ENCODE assay signal across 9 cellular contexts in genomic region chr6:148538251-148539190, GRCh38.
DNase-seq lines count a peak whose midpoint lies in the region; TF ChIP-seq lines count a peak whose summit lies in the region.
"Had no signal": no experiment of that assay in that cellular context is flagged by ENCODE, and none has a peak within 500 bp of the region (broad histone marks: within the 10 kb centered on the region; RNA-seq: fewer than 3 reads in every experiment).

No MANE protein-coding gene starts in this region.

- no peaks in the 10 kb centered on the region for H3K79me1 ChIP-seq in mesendoderm (ENCODE audit: low read length)

- peak overlapping the region; percentile 3 for H3K18ac ChIP-seq in mesendoderm (ENCODE audit: low read length)

- H3K9me2 ChIP-seq in Loucy (replicated peaks; ENCODE audit: low read depth, low read length): no peaks in the 10 kb centered on the region

- no peak overlapping the region for H3K4ac ChIP-seq in mesendoderm (ENCODE audit: low read depth, low read length)

- peak overlapping the region; percentile 7 for H2BK120ac ChIP-seq in mesendoderm (ENCODE audit: low read depth, low read length)

- H3K36me3 ChIP-seq in Loucy (ENCODE audit: insufficient read depth, low read length) (no peaks in the 10 kb centered on the region), mesendoderm (ENCODE audit: control insufficient read depth, insufficient read depth, low read length) (peaks cover 5% of the 10 kb centered on the region), thyroid gland (peaks cover 89 to 98% of the 10 kb centered on the region in 2 donors)

- intact Hi-C loops in dendritic cell treated with granulocyte-macrophage colony-stimulating factor and Interleukin-4, amounts not matched to agents 40 ng/mL and 50 ng/mL, for 4 days (cut with micrococcal nuclease): no loop called here
- intact Hi-C loops in thyroid gland (cut with DNase I): no loop called here

- WGBS in mesendoderm (ENCODE audit: extremely low coverage, insufficient coverage, low lambda C conversion rate): no CpG with 5 or more reads among the region's 13 CpGs
- 71 to 76% methylated on average over 13 of the region's 13 CpGs for WGBS in thyroid gland, 2 donors

- no peak overlapping the region for H3K27ac Mint-ChIP-seq in dendritic cell treated with granulocyte-macrophage colony-stimulating factor and Interleukin-4, amounts not matched to agents 40 ng/mL and 50 ng/mL, for 4 days

- peaks cover 6% of the 10 kb centered on the region for H3K4me1 Mint-ChIP-seq in dendritic cell treated with granulocyte-macrophage colony-stimulating factor and Interleukin-4, amounts not matched to agents 40 ng/mL and 50 ng/mL, for 4 days (ENCODE audit: low read depth)

- H3K4me3 Mint-ChIP-seq in dendritic cell treated with granulocyte-macrophage colony-stimulating factor and Interleukin-4, amounts not matched to agents 40 ng/mL and 50 ng/mL, for 4 days: peak overlapping the region; percentile 13

- H3K36me3 Mint-ChIP-seq in dendritic cell treated with granulocyte-macrophage colony-stimulating factor and Interleukin-4, amounts not matched to agents 40 ng/mL and 50 ng/mL, for 4 days (ENCODE audit: low read depth): peaks cover 78% of the 10 kb centered on the region

- DNase-seq in mesendoderm (no peak), thyroid gland (no peak), SHP77 treated with DMSO at 0.1 percent for 48 hours (lab: John Stamatoyannopoulos, UW) (no peak), NCI-H1930 (lab: John Stamatoyannopoulos, UW) (no peak), SIG-M5 (lab: John Stamatoyannopoulos, UW) (no peak), activated gamma-delta T cell (lab: John Stamatoyannopoulos, UW) (no peak)
- DNase-seq: activated CD4-positive, alpha-beta T cell treated with anti-CD3 and anti-CD28 coated beads, Interleukin-2, amount 50 U/mL, for 4 hours had no signal

- H3K79me2 ChIP-seq in Loucy (ENCODE audit: insufficient read depth, low read length) (no peaks in the 10 kb centered on the region), mesendoderm (ENCODE audit: control insufficient read depth, insufficient read depth, low read length) (no peaks in the 10 kb centered on the region)

- no peaks in the 10 kb centered on the region for H4K20me1 ChIP-seq in Loucy (ENCODE audit: insufficient read depth, low read length, poor library complexity, severe bottlenecking)

- H3K27me3 ChIP-seq in Loucy (ENCODE audit: insufficient read depth, low read length, poor library complexity, severe bottlenecking) (no peaks in the 10 kb centered on the region), mesendoderm (ENCODE audit: insufficient read depth, low read length, poor library complexity) (no peaks in the 10 kb centered on the region), thyroid gland (no peaks in the 10 kb centered on the region)

- H3K9ac ChIP-seq in Loucy (ENCODE audit: low read depth, low read length, poor library complexity, severe bottlenecking) (no peak overlapping the region), mesendoderm (ENCODE audit: low read length) (no peak overlapping the region)

- H3F3A ChIP-seq in Loucy (ENCODE audit: low read depth): no peaks in the 10 kb centered on the region

- no peak overlapping the region for H2BK15ac ChIP-seq in mesendoderm (replicated peaks; ENCODE audit: low read depth)

- H3K4me2 ChIP-seq in Loucy (ENCODE audit: low read depth, low read length, poor library complexity, severe bottlenecking) (peak overlapping the region; percentile 38), mesendoderm (ENCODE audit: low read length) (no peak overlapping the region)

- H2BK5ac ChIP-seq in mesendoderm (ENCODE audit: low read length): no peak overlapping the region

- H3K23ac ChIP-seq in mesendoderm (ENCODE audit: low read length): peak overlapping the region; percentile 61

- no peaks in the 10 kb centered on the region for H3K9me3 ChIP-seq in Loucy (ENCODE audit: insufficient read depth, low read depth, low read length)
- H3K9me3 ChIP-seq in thyroid gland: no peaks in the 10 kb centered on the region

- H3K9me3 Mint-ChIP-seq in dendritic cell treated with granulocyte-macrophage colony-stimulating factor and Interleukin-4, amounts not matched to agents 40 ng/mL and 50 ng/mL, for 4 days: no peaks in the 10 kb centered on the region

- H4K8ac ChIP-seq in mesendoderm (ENCODE audit: low read depth, low read length): no peak overlapping the region

- no peak overlapping the region for H2AK5ac ChIP-seq in mesendoderm (ENCODE audit: low read length)

- H3K27me3 Mint-ChIP-seq in dendritic cell treated with granulocyte-macrophage colony-stimulating factor and Interleukin-4, amounts not matched to agents 40 ng/mL and 50 ng/mL, for 4 days: peaks cover 9% of the 10 kb centered on the region

- H4K5ac ChIP-seq in mesendoderm (ENCODE audit: low read length): no peak overlapping the region

- TF ChIP-seq CTCF in Loucy (conservative IDR thresholded peaks at IDR 0.05; ENCODE audit: low read length) (no peak), thyroid gland (IDR thresholded peaks at IDR 0.05) (no peak)

- H3K56ac ChIP-seq in mesendoderm (ENCODE audit: low read length): peak overlapping the region; percentile 42

- peaks cover 23% of the 10 kb centered on the region for H3K4me1 ChIP-seq in Loucy (ENCODE audit: insufficient read depth, low read length, poor library complexity, severe bottlenecking)
- peaks cover 2% of the 10 kb centered on the region for H3K4me1 ChIP-seq in mesendoderm (ENCODE audit: control insufficient read depth, low read depth, low read length)
- H3K4me1 ChIP-seq in thyroid gland: peaks cover 0 to 5% of the 10 kb centered on the region in 2 donors

- H2AFZ ChIP-seq in Loucy (ENCODE audit: low read length): peak overlapping the region; percentile 60

- no peak for TF ChIP-seq POLR2A in thyroid gland (IDR thresholded peaks at IDR 0.05)

- peak overlapping the region; percentile 2 for H3K4me3 ChIP-seq in Loucy (ENCODE audit: low read length, poor library complexity, severe bottlenecking)
- no peak overlapping the region for H3K4me3 ChIP-seq in mesendoderm (ENCODE audit: low read length)
- H3K4me3 ChIP-seq in thyroid gland (replicated peaks in 1 of 3): no peak overlapping the region

- H3K27ac ChIP-seq in mesendoderm (ENCODE audit: low read depth, low read length): no peak overlapping the region
- peak overlapping the region in 2 of 3 donors; percentile 34 to 35 for H3K27ac ChIP-seq in thyroid gland
